Comparison of ENCODE assay signal across 10 cellular contexts in the genomic region with DNA sequence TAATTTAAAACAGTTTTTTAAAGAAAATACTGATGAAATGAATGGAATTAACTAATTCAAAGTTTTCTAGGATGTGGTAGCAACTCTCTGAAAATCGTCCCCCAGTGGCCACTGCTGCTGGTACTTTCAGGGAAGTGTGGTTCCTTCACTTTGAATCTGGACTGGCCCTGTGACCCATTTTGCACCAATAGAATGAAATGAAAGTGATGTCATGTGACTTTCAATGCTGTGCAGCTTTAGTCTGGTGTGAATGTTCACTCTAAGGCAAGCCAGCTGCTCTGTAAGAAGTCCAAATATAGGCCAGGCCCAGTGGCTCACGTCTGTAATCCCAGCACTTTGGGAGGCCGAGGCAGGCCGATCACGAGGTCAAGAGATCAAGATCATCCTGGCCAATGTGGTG. TPM values are rescaled to one million over a fixed set of nuclear protein-coding genes. Genes with fewer than 3 reads are reported as not detected.
DNase-seq lines count a peak whose midpoint lies in the region; TF ChIP-seq lines count a peak whose summit lies in the region.
"Had no signal": no experiment of that assay in that cellular context is flagged by ENCODE, and none has a peak within 500 bp of the region (broad histone marks: within the 10 kb centered on the region; RNA-seq: fewer than 3 reads in every experiment).

No MANE protein-coding gene starts in this region.

- POLR2A ChIA-PET in CD4-positive, alpha-beta memory T cell (lab: Charles Lee; ENCODE audit: partially characterized antibody) = interaction anchor here (2.0 to 2.9 kb wide), 3 partner anchors 37 to 1163 kb away, joined by 5 to 158 read pairs (median 12); a partner anchor contains a TSS

- no peaks in the 10 kb centered on the region for H3K27me3 Mint-ChIP-seq in CD4-positive, alpha-beta memory T cell

- CTCF ChIA-PET in CD4-positive, alpha-beta memory T cell (lab: Charles Lee; ENCODE audit: partially characterized antibody) = interaction anchor here (1.2 to 3.4 kb wide), 3 partner anchors 37 to 165 kb away, joined by 3 to 54 read pairs (median 8); a partner anchor contains a TSS

- H3K9me3 Mint-ChIP-seq in CD4-positive, alpha-beta memory T cell = peaks cover 0 to 2% (median 0%) of the 10 kb centered on the region in 8 donors

- peak overlapping the region; percentile 98 to 99 (median 99) for H3K4me3 Mint-ChIP-seq in CD4-positive, alpha-beta memory T cell

- in situ Hi-C loops in transverse colon (cut with MboI; ENCODE audit: low pct_ligation_motif_present in 1 of 4, low pct_unique_long_range_greater_than_20kb in 1 of 4, low sequenced_read_pairs in 3 of 4) = no loop called here

- no peak overlapping the region for H3K27ac ChIP-seq in CD4-positive, alpha-beta memory T cell (ENCODE audit: low read depth, low read length)
- no peak overlapping the region for H3K27ac ChIP-seq in ovary
- H3K27ac ChIP-seq in transverse colon = no peak overlapping the region

- peak overlapping the region; percentile 48 to 98 (median 96) for H3K27ac Mint-ChIP-seq in CD4-positive, alpha-beta memory T cell

- TF ChIP-seq POLR2A in Raji (IDR thresholded peaks at IDR 0.05; ENCODE audit: insufficient read depth, low read depth, low read length) (peak; percentile 38; the same call in 1 of the 2 replicates), ovary (IDR thresholded peaks at IDR 0.05) (no peak), transverse colon (IDR thresholded peaks at IDR 0.05) (no peak)

- peaks cover 0 to 18% of the 10 kb centered on the region in 2 donors for H3K36me3 Mint-ChIP-seq in CD4-positive, alpha-beta memory T cell

- intact Hi-C loops in CD4-positive, alpha-beta memory T cell (cut with micrococcal nuclease) = loop anchor here (10.0 kb wide), 1 partner anchor 421 kb away; no protein-coding TSS in a partner anchor
- intact Hi-C loops in ovary (cut with DNase I) = no loop called here
- intact Hi-C loops in transverse colon (cut with DNase I; ENCODE audit: low total_unique reads) = no loop called here

- H3K4me1 Mint-ChIP-seq in CD4-positive, alpha-beta memory T cell = peaks cover 18 to 46% (median 31%) of the 10 kb centered on the region in 4 donors

- no peak for TF ChIP-seq CTCF in GM20000 (IDR thresholded peaks at IDR 0.05; ENCODE audit: extremely low read depth, missing control alignments)
- no peak for TF ChIP-seq CTCF in ovary (IDR thresholded peaks at IDR 0.05)
- TF ChIP-seq CTCF in transverse colon (IDR thresholded peaks at IDR 0.05) = no peak

- H3K27me3 ChIP-seq in CD4-positive, alpha-beta memory T cell (ENCODE audit: insufficient read depth, low read length) = no peaks in the 10 kb centered on the region
- H3K27me3 ChIP-seq in ovary (no peaks in the 10 kb centered on the region), transverse colon (no peaks in the 10 kb centered on the region)
- H3K27me3 ChIP-seq: gastroesophageal sphincter had no signal

- peaks cover 30% of the 10 kb centered on the region for H3K4me1 ChIP-seq in CD4-positive, alpha-beta memory T cell (ENCODE audit: insufficient read depth, low read length)
- H3K4me1 ChIP-seq in ovary (ENCODE audit: insufficient read depth) = no peaks in the 10 kb centered on the region
- H3K4me1 ChIP-seq in transverse colon = peaks cover 0 to 13% (median 7%) of the 10 kb centered on the region in 4 donors

- WGBS in ovary, 3 donors = 77 to 82% (median 78%) methylated on average over 5 of the region's 5 CpGs
- WGBS in transverse colon (ENCODE audit: low coverage in 1 of 2), 2 donors = 67 to 74% methylated on average over 1 to 5 of the region's 5 CpGs

- no peaks in the 10 kb centered on the region for H3K9me3 ChIP-seq in CD4-positive, alpha-beta memory T cell (ENCODE audit: control insufficient read depth in 1 of 2, low read length in 2 of 2)
- H3K9me3 ChIP-seq in ovary (no peaks in the 10 kb centered on the region), transverse colon (no peaks in the 10 kb centered on the region)
- H3K9me3 ChIP-seq: gastroesophageal sphincter had no signal

- no peak overlapping the region for H3K4me3 ChIP-seq in CD4-positive, alpha-beta memory T cell (ENCODE audit: low read length in 2 of 2)
- H3K4me3 ChIP-seq in ovary (no peak overlapping the region), transverse colon (no peak overlapping the region)

- DNase-seq in CD4-positive, alpha-beta memory T cell = peak in 3 of 5 donors; percentile 7 to 14 (median 11)
- DNase-seq in GM20000 (ENCODE audit: low spot score) (peak; percentile 29), iPS-NIHi11 (ENCODE audit: low spot score) (peak; percentile 15), CD1c-positive myeloid dendritic cell (ENCODE audit: extremely low spot score) (no peak), ovary (no peak), RPMI8226 (no peak), transverse colon (no peak)
- DNase-seq: stimulated activated naive CD4-positive, alpha-beta T cell treated with Interleukin-2 at 50 U/mL for 16 hours had no signal

- H3K36me3 ChIP-seq in CD4-positive, alpha-beta memory T cell (ENCODE audit: insufficient read depth, low read length) = no peaks in the 10 kb centered on the region
- no peaks in the 10 kb centered on the region for H3K36me3 ChIP-seq in ovary
- H3K36me3 ChIP-seq in transverse colon = no peaks in the 10 kb centered on the region

- TF ChIP-seq EP300 in ovary (IDR thresholded peaks at IDR 0.05) = no peak
- TF ChIP-seq EP300 in transverse colon (IDR thresholded peaks at IDR 0.05; ENCODE audit: low read depth) = no peak

RNA-seq across cellular contexts. Expression of a gene that starts 26.4 kb away (rescaled TPM):
- 10 to 100 TPM; 19.5 to 19.8 TPM for total RNA-seq in CD4-positive, alpha-beta memory T cell
- polyA plus RNA-seq in CD4-positive, alpha-beta memory T cell = 10 to 100 TPM in 1 of 2 donors, 1 to 10 TPM in 1; 3.8 to 10.0 TPM
- total RNA-seq in ovary (10 to 100 TPM in 3 of 7 donors, 1 to 10 TPM in 4; 2.3 to 12.6 (median 8.5) TPM), transverse colon (1 to 10 TPM in 2 of 4 donors, not detected in 2; 1.5 to 3.3 TPM)
- polyA plus RNA-seq in ovary = 10 to 100 TPM; 10.3 to 16.2 TPM

RNA-seq across cellular contexts. Expression of a gene that starts 36.8 kb away (rescaled TPM):
- 10 to 100 TPM; 40.4 to 42.5 TPM for total RNA-seq in CD4-positive, alpha-beta memory T cell
- 10 to 100 TPM; 47.6 to 51.0 TPM for polyA plus RNA-seq in CD4-positive, alpha-beta memory T cell
- 10 to 100 TPM; 31.0 to 50.7 (median 45.6) TPM for total RNA-seq in ovary
- 10 to 100 TPM; 20.0 to 33.7 TPM for polyA plus RNA-seq in ovary
- total RNA-seq in transverse colon = 10 to 100 TPM; 18.7 to 38.9 (median 25.3) TPM

Comparison
In these comparisons a context has a peak if more than half of its experiments do, and no peak if none do; other contexts are left out.
1. DNase-seq: peak in CD4-positive, alpha-beta memory T cell (3 of 5), GM20000 (single experiment) and iPS-NIHi11 (single experiment); none in CD1c-positive myeloid dendritic cell (single experiment), ovary (0 of 5), RPMI8226 (single experiment) and transverse colon (single experiment).